Comparison of ENCODE assay signal across 9 cellular contexts in genomic region chr19:48123907-48124675, GRCh38. TPM values are rescaled to one million over a fixed set of nuclear protein-coding genes. Genes with fewer than 3 reads are reported as not detected.
DNase-seq lines count a peak whose midpoint lies in the region; ATAC-seq lines count a peak whose summit lies in the region.
"Had no signal": no experiment of that assay in that cellular context is flagged by ENCODE, and none has a peak within 500 bp of the region (broad histone marks: within the 10 kb centered on the region; RNA-seq: fewer than 3 reads in every experiment).

No MANE protein-coding gene starts in this region.

- H3K27me3 Mint-ChIP-seq in activated CD4-positive, alpha-beta T cell treated with anti-CD3 and anti-CD28 coated beads for 36 hours: no peaks in the 10 kb centered on the region
- H3K27me3 Mint-ChIP-seq in activated CD4-positive, alpha-beta memory T cell treated with anti-CD3 and anti-CD28 coated beads, Interleukin-2, amount 10 ng/mL, durations not matched to agents 7 days and 5 days: no peaks in the 10 kb centered on the region

- ATAC-seq in activated CD4-positive, alpha-beta T cell treated with anti-CD3 and anti-CD28 coated beads for 36 hours: peak; percentile 80

- H3K4me1 Mint-ChIP-seq in activated CD4-positive, alpha-beta T cell treated with anti-CD3 and anti-CD28 coated beads for 36 hours: peaks cover 18% of the 10 kb centered on the region
- H3K4me1 Mint-ChIP-seq in activated CD4-positive, alpha-beta memory T cell treated with anti-CD3 and anti-CD28 coated beads, Interleukin-2, amount 10 ng/mL, durations not matched to agents 7 days and 5 days: peaks cover 17% of the 10 kb centered on the region

- peaks cover 73% of the 10 kb centered on the region for H3K36me3 Mint-ChIP-seq in activated CD4-positive, alpha-beta T cell treated with anti-CD3 and anti-CD28 coated beads for 36 hours (ENCODE audit: low read depth)
- peaks cover 67% of the 10 kb centered on the region for H3K36me3 Mint-ChIP-seq in activated CD4-positive, alpha-beta memory T cell treated with anti-CD3 and anti-CD28 coated beads, Interleukin-2, amount 10 ng/mL, durations not matched to agents 7 days and 5 days (ENCODE audit: low read depth)

- peak overlapping the region; percentile 42 for H3K27ac Mint-ChIP-seq in activated CD4-positive, alpha-beta T cell treated with anti-CD3 and anti-CD28 coated beads for 36 hours
- H3K27ac Mint-ChIP-seq in activated CD4-positive, alpha-beta memory T cell treated with anti-CD3 and anti-CD28 coated beads, Interleukin-2, amount 10 ng/mL, durations not matched to agents 7 days and 5 days: peak overlapping the region; percentile 23

- no peaks in the 10 kb centered on the region for H3K9me3 Mint-ChIP-seq in activated CD4-positive, alpha-beta T cell treated with anti-CD3 and anti-CD28 coated beads for 36 hours (ENCODE audit: low read depth)
- H3K9me3 Mint-ChIP-seq in activated CD4-positive, alpha-beta memory T cell treated with anti-CD3 and anti-CD28 coated beads, Interleukin-2, amount 10 ng/mL, durations not matched to agents 7 days and 5 days: no peaks in the 10 kb centered on the region

- DNase-seq in activated CD4-positive, alpha-beta T cell treated with anti-CD3 and anti-CD28 coated beads for 36 hours: peak; percentile 79
- DNase-seq in activated CD4-positive, alpha-beta T cell treated with anti-CD3 and anti-CD28 coated beads, Interleukin-2, amount 50 U/mL, for 1 hour: no peak
- peak; percentile 25 for DNase-seq in activated CD4-positive, alpha-beta memory T cell treated with anti-CD3 and anti-CD28 coated beads, Interleukin-2, amount 10 ng/mL, durations not matched to agents 7 days and 5 days
- DNase-seq in inferior parietal cortex (ENCODE audit: extremely low spot score) (peak; percentile 35), LoVo (ENCODE audit: low spot score) (no peak), retina (no peak), NCI-H2196 (lab: John Stamatoyannopoulos, UW; ENCODE audit: unreplicated experiment) (no peak)
- peak; percentile 75 for DNase-seq in stimulated activated CD8-positive, alpha-beta memory T cell treated with anti-CD3 and anti-CD28 coated beads, Interleukin-4, amount 100 ng/mL, for 48 hours
- DNase-seq: NCI-H446 treated with DMSO at 0.1 percent for 48 hours had no signal

- intact Hi-C loops in activated CD4-positive, alpha-beta T cell treated with anti-CD3 and anti-CD28 coated beads for 36 hours (cut with DNase I, micrococcal nuclease): no loop called here

- CTCF ChIA-PET in activated CD4-positive, alpha-beta T cell treated with anti-CD3 and anti-CD28 coated beads for 36 hours (lab: Charles Lee): interaction anchor here (0.6 to 1.6 kb wide), 5 partner anchors 16 to 160 kb away, joined by 3 to 5 read pairs (median 4); no protein-coding TSS in a partner anchor
- CTCF ChIA-PET in activated CD4-positive, alpha-beta memory T cell treated with anti-CD3 and anti-CD28 coated beads, Interleukin-2, amount 10 ng/mL, durations not matched to agents 7 days and 5 days (lab: Charles Lee): interaction anchor here (0.6 to 1.8 kb wide), 4 partner anchors 13 to 280 kb away, joined by 3 to 6 read pairs (median 3); partner anchors contain the start of gene PLA2G4C

- H3K4me3 Mint-ChIP-seq in activated CD4-positive, alpha-beta T cell treated with anti-CD3 and anti-CD28 coated beads for 36 hours: no peak overlapping the region
- no peak overlapping the region for H3K4me3 Mint-ChIP-seq in activated CD4-positive, alpha-beta memory T cell treated with anti-CD3 and anti-CD28 coated beads, Interleukin-2, amount 10 ng/mL, durations not matched to agents 7 days and 5 days

- POLR2A ChIA-PET in activated CD4-positive, alpha-beta T cell treated with anti-CD3 and anti-CD28 coated beads for 36 hours (lab: Charles Lee): no interaction called here
- POLR2A ChIA-PET in activated CD4-positive, alpha-beta memory T cell treated with anti-CD3 and anti-CD28 coated beads, Interleukin-2, amount 10 ng/mL, durations not matched to agents 7 days and 5 days (lab: Charles Lee): no interaction called here

RNA-seq across cellular contexts. Expression of gene PLA2G4C, which starts 13.5 kb away (rescaled TPM):
- 10 to 100 TPM; 11.5 to 12.4 TPM for total RNA-seq in activated CD4-positive, alpha-beta T cell treated with anti-CD3 and anti-CD28 coated beads for 36 hours
- 10 to 100 TPM; 10.8 to 11.5 TPM for total RNA-seq in activated CD4-positive, alpha-beta memory T cell treated with anti-CD3 and anti-CD28 coated beads, Interleukin-2, amount 10 ng/mL, durations not matched to agents 7 days and 5 days

RNA-seq across cellular contexts. Expression of gene LIG1, which starts 46.1 kb away (rescaled TPM):
- total RNA-seq in activated CD4-positive, alpha-beta T cell treated with anti-CD3 and anti-CD28 coated beads for 36 hours: 100 to 1,000 TPM; 193 to 194 TPM
- 100 to 1,000 TPM; 137 to 146 TPM for total RNA-seq in activated CD4-positive, alpha-beta memory T cell treated with anti-CD3 and anti-CD28 coated beads, Interleukin-2, amount 10 ng/mL, durations not matched to agents 7 days and 5 days

RNA-seq across cellular contexts. Expression of gene ZSWIM9, which starts 46.4 kb away (rescaled TPM):
- total RNA-seq in activated CD4-positive, alpha-beta T cell treated with anti-CD3 and anti-CD28 coated beads for 36 hours: 10 to 100 TPM in 1 of 2 experiments, 1 to 10 TPM in 1; 7.4 to 10.9 TPM
- 1 to 10 TPM; 7.0 to 7.8 TPM for total RNA-seq in activated CD4-positive, alpha-beta memory T cell treated with anti-CD3 and anti-CD28 coated beads, Interleukin-2, amount 10 ng/mL, durations not matched to agents 7 days and 5 days

Comparison
In these comparisons a context has a peak if more than half of its experiments do, and no peak if none do; other contexts are left out.
1. DNase-seq: peak in activated CD4-positive, alpha-beta T cell treated with anti-CD3 and anti-CD28 coated beads for 36 hours (single experiment), activated CD4-positive, alpha-beta memory T cell treated with anti-CD3 and anti-CD28 coated beads, Interleukin-2, amount 10 ng/mL, durations not matched to agents 7 days and 5 days (single experiment), inferior parietal cortex (single experiment) and stimulated activated CD8-positive, alpha-beta memory T cell treated with anti-CD3 and anti-CD28 coated beads, Interleukin-4, amount 100 ng/mL, for 48 hours (single experiment); none in activated CD4-positive, alpha-beta T cell treated with anti-CD3 and anti-CD28 coated beads, Interleukin-2, amount 50 U/mL, for 1 hour (single experiment), LoVo (single experiment), retina (single experiment) and NCI-H2196 (single experiment).